Comparison of ENCODE assay signal across 1 cellular context in the genomic region with DNA sequence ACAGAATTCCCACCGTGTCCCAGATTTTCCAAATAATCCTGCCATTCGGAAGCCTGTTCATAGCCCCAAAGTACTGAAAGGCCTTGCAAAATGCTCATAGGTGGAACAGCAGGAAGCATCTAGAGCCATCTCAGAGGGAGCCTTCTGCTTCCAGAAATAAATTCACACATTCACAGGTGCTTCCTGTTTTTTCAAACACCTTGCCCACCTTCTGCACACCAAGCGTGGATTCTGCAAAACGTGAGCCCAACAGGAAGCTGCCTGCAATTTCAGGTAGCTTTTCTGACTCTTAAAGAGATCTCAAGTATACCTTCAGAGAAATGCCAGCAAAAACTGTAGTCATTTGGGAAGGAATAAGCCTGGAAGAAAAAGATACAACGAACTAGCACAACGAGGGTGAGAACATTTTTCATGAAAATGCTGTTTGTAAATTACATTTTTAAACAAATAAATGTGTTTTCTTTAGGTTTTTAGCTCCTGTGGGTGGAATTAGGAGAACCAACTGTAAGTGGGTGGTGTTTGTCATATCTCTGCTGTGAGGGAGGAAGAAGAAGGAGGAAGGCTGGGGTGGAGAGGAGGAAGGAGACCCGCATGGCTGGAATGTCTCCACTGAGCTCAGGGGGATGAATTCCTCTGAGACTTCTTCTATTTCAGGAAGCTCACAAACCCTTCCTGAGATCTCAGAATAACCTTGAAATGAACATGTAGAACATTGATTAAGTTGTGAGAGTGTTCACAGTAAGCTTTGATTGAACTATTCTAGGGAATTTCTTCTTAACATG.
TF ChIP-seq lines count a peak whose summit lies in the region.

A gene (plus strand): TSS at position 264 of the 782 bp plus-strand sequence.

TF ChIP-seq in GM12878, 131 proteins besides CTCF, POLR2A, EP300 and RAD21 (continued from another document):
- TF ChIP-seq, protein P1, sequence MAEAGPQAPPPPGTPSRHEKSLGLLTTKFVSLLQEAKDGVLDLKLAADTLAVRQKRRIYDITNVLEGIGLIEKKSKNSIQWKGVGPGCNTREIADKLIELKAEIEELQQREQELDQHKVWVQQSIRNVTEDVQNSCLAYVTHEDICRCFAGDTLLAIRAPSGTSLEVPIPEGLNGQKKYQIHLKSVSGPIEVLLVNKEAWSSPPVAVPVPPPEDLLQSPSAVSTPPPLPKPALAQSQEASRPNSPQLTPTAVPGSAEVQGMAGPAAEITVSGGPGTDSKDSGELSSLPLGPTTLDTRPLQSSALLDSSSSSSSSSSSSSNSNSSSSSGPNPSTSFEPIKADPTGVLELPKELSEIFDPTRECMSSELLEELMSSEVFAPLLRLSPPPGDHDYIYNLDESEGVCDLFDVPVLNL (IDR thresholded peaks at IDR 0.05; ENCODE audit: low read depth, low read length): no peak
- TF ChIP-seq POLR2AphosphoS5 (IDR thresholded peaks at IDR 0.05; ENCODE audit: low read length) (no peak), NFIC (IDR thresholded peaks at IDR 0.05; ENCODE audit: low read depth, low read length) (peak; percentile 27; the same call in 1 of the 2 replicates), EGR1 (IDR thresholded peaks at IDR 0.05; ENCODE audit: borderline replicate concordance in 1 of 2, low read depth in 2 of 2, low read length in 2 of 2) (no peak), RAD51 (IDR thresholded peaks at IDR 0.05) (no peak), GABPA (IDR thresholded peaks at IDR 0.05; ENCODE audit: low read depth) (0 out of 2 replicates have a peak, but pooled peaks have one; percentile 10), SREBF2 (IDR thresholded peaks at IDR 0.05; ENCODE audit: low read length) (no peak), NFYA (IDR thresholded peaks at IDR 0.05; ENCODE audit: borderline replicate concordance, low read depth, low read length) (no peak), IKZF2 (IDR thresholded peaks at IDR 0.05) (peak; percentile 84 to 88), WRNIP1 (IDR thresholded peaks at IDR 0.05; ENCODE audit: borderline replicate concordance, low read depth, low read length) (no peak), CEBPB (IDR thresholded peaks at IDR 0.05; ENCODE audit: borderline replicate concordance in 1 of 2, low read depth in 2 of 2, low read length in 2 of 2) (no peak), TBL1XR1 (IDR thresholded peaks at IDR 0.05; ENCODE audit: low read depth, low read length) (no peak), MEF2A (IDR thresholded peaks at IDR 0.05; ENCODE audit: insufficient read depth, low read depth, low read length) (peak; percentile 4; the same call in 1 of the 2 replicates), BHLHE40 (IDR thresholded peaks at IDR 0.05; ENCODE audit: borderline replicate concordance in 1 of 2, low read depth in 2 of 2, low read length in 1 of 2) (peak; percentile 91 to 92), DPF2 (IDR thresholded peaks at IDR 0.05) (peak; percentile 34; the same call in 1 of the 2 replicates), PML (IDR thresholded peaks at IDR 0.05; ENCODE audit: low read length) (0 out of 2 replicates have a peak, but pooled peaks have one; percentile 3), EED (IDR thresholded peaks at IDR 0.05; ENCODE audit: low read depth) (peak; percentile 50; the same call in 1 of the 2 replicates), TCF3 (IDR thresholded peaks at IDR 0.05; ENCODE audit: borderline replicate concordance, insufficient read depth, low read depth, low read length) (0 out of 2 replicates have a peak, but pooled peaks have one; percentile 35), TCF7 (IDR thresholded peaks at IDR 0.05; ENCODE audit: borderline replicate concordance) (no peak), SP1 (IDR thresholded peaks at IDR 0.05; ENCODE audit: low read depth, low read length) (peak; percentile 31), KDM1A (IDR thresholded peaks at IDR 0.05; ENCODE audit: borderline replicate concordance) (no peak), TCF12 (IDR thresholded peaks at IDR 0.05; ENCODE audit: low read depth, low read length) (peak; percentile 76; the same call in 1 of the 2 replicates), JUND (IDR thresholded peaks at IDR 0.05; ENCODE audit: low read depth, low read length) (no peak), MEF2B (IDR thresholded peaks at IDR 0.05; ENCODE audit: partially characterized antibody, poor library complexity, severe bottlenecking) (peak; percentile 59), IKZF1 (conservative IDR thresholded peaks at IDR 0.05) (peak; percentile 76), RCOR1 (conservative IDR thresholded peaks at IDR 0.05; ENCODE audit: low read depth, low read length) (no peak)
- TF ChIP-seq, protein P2, sequence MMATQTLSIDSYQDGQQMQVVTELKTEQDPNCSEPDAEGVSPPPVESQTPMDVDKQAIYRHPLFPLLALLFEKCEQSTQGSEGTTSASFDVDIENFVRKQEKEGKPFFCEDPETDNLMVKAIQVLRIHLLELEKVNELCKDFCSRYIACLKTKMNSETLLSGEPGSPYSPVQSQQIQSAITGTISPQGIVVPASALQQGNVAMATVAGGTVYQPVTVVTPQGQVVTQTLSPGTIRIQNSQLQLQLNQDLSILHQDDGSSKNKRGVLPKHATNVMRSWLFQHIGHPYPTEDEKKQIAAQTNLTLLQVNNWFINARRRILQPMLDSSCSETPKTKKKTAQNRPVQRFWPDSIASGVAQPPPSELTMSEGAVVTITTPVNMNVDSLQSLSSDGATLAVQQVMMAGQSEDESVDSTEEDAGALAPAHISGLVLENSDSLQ (IDR thresholded peaks at IDR 0.05): no peak
- TF ChIP-seq, protein P3, sequence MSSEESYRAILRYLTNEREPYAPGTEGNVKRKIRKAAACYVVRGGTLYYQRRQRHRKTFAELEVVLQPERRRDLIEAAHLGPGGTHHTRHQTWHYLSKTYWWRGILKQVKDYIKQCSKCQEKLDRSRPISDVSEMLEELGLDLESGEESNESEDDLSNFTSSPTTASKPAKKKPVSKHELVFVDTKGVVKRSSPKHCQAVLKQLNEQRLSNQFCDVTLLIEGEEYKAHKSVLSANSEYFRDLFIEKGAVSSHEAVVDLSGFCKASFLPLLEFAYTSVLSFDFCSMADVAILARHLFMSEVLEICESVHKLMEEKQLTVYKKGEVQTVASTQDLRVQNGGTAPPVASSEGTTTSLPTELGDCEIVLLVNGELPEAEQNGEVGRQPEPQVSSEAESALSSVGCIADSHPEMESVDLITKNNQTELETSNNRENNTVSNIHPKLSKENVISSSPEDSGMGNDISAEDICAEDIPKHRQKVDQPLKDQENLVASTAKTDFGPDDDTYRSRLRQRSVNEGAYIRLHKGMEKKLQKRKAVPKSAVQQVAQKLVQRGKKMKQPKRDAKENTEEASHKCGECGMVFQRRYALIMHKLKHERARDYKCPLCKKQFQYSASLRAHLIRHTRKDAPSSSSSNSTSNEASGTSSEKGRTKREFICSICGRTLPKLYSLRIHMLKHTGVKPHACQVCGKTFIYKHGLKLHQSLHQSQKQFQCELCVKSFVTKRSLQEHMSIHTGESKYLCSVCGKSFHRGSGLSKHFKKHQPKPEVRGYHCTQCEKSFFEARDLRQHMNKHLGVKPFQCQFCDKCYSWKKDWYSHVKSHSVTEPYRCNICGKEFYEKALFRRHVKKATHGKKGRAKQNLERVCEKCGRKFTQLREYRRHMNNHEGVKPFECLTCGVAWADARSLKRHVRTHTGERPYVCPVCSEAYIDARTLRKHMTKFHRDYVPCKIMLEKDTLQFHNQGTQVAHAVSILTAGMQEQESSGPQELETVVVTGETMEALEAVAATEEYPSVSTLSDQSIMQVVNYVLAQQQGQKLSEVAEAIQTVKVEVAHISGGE (CRISPR knock-in tag; IDR thresholded peaks at IDR 0.05): no peak
